In the genomic region with DNA sequence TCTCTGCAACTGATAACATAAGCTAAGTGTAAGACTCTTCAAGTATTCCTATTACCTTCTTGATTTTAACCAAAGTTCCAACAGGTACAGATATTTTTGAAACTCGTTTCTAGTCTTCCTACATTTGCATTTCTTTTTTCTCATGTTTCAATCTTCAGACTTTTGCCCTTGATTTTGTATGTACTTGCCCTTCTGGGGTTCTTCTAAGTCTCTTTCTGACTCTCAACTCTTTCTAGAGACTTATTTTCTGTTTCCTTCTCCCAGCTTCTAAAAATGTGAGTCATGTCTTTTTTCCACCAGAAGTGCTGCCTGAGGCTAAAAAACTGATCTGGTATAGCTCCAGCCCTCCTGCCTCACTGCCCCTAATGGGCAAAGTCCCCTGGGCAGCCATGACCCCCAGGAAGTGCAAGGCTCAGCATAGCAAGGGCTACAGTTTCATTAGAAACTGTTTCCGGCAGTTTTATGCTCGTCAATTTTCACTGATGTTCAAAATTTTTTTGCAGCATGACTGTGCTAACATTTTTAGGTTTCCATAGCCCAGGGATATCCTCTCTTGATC, we compare ENCODE assay signal across 30 cellular contexts.
DNase-seq lines count a peak whose midpoint lies in the region; ATAC-seq and TF ChIP-seq lines count a peak whose summit lies in the region.
"Had no signal": no experiment of that assay in that cellular context is flagged by ENCODE, and none has a peak within 500 bp of the region (broad histone marks: within the 10 kb centered on the region; RNA-seq: fewer than 3 reads in every experiment).

No MANE protein-coding gene starts in this region.

- peak; percentile 46 for ATAC-seq in GM19324 (IDR thresholded peaks at IDR 0.05; ENCODE audit: low FRiP score, unreplicated experiment)
- peak; percentile 24 for ATAC-seq in foreskin keratinocyte
- no peak for ATAC-seq in HG03095 (IDR thresholded peaks at IDR 0.05; ENCODE audit: unreplicated experiment)
- ATAC-seq: GM12878, PC-3, Right ventricle myocardium inferior, SK-N-SH treated with all-trans-retinoic acid at 6 μM for 48 hours, T-helper 17 cell had no signal

- H3K4me1 ChIP-seq in MM.1S (ENCODE audit: low read length) (peaks cover 9% of the 10 kb centered on the region; the same call in 1 of the 2 replicates), foreskin keratinocyte (no peaks in the 10 kb centered on the region)
- H3K4me1 ChIP-seq: BE2C, SJCRH30 had no signal

- H3K36me3 ChIP-seq in MM.1S (replicated peaks; ENCODE audit: insufficient read depth, low read length), result no peaks in the 10 kb centered on the region
- H3K36me3 ChIP-seq: BE2C, SJCRH30 had no signal

- H3F3A ChIP-seq in MM.1S (ENCODE audit: insufficient read depth, low read length), result no peaks in the 10 kb centered on the region

- H3K9me2 ChIP-seq in MM.1S (replicated peaks; ENCODE audit: insufficient read depth, low read length), result no peaks in the 10 kb centered on the region

- TF ChIP-seq CTCF in MM.1S (IDR thresholded peaks at IDR 0.05; ENCODE audit: low read length) (no peak), foreskin keratinocyte (conservative IDR thresholded peaks at IDR 0.05) (no peak)

- H3K4me2 ChIP-seq in MM.1S (ENCODE audit: low read depth, low read length), result peak overlapping the region; percentile 16; the same call in 1 of the 2 replicates

- no peak overlapping the region for H3K27ac ChIP-seq in MM.1S (ENCODE audit: low read length)
- H3K27ac ChIP-seq in foreskin keratinocyte, result no peak overlapping the region
- H3K27ac ChIP-seq: SJCRH30 had no signal

- H2AFZ ChIP-seq in MM.1S (ENCODE audit: low read length), result no peak overlapping the region; the same call in 1 of the 2 replicates

- H3K9me3 ChIP-seq in MM.1S (replicated peaks; ENCODE audit: insufficient read depth, low read length), result no peaks in the 10 kb centered on the region
- H3K9me3 ChIP-seq: BE2C, SJCRH30 had no signal

- no peak overlapping the region for H3K4me3 ChIP-seq in MM.1S (ENCODE audit: low read length)
- H3K4me3 ChIP-seq: GM12878, SJCRH30 had no signal

- no peak overlapping the region for H3K9ac ChIP-seq in MM.1S (ENCODE audit: low read length)

- peak; percentile 23 for DNase-seq in EL
- DNase-seq in MM.1S, result no peak
- DNase-seq in foreskin keratinocyte, result peak in 1 of 2 donors; percentile 40
- no peak for DNase-seq in NOMO-1 treated with dmso at 0.1 percent for 144 hours (lab: John Stamatoyannopoulos, UW; ENCODE audit: unreplicated experiment)
- DNase-seq in anterior cingulate cortex (lab: John Stamatoyannopoulos, UW), result no peak
- DNase-seq in DMS53 treated with DMSO at 0.1 percent for 48 hours (lab: John Stamatoyannopoulos, UW; ENCODE audit: unreplicated experiment), result no peak
- DNase-seq: 8988T, ACHN, BE2C, Calu3, DND-41, H7, IMR-90, KG1, NCI-H1092 treated with DMSO at 0.1 percent for 48 hours, NCI-H1436, NCI-H187, NCI-H2081 treated with DMSO at 0.1 percent for 48 hours, NCI-H2171, NCI-H345, NCI-H524, NCI-H748 treated with DMSO at 0.1 percent for 48 hours, PC-3, SJCRH30, T-helper 17 cell had no signal

- H4K20me1 ChIP-seq in MM.1S (ENCODE audit: insufficient read depth, low read length), result no peaks in the 10 kb centered on the region

- no peaks in the 10 kb centered on the region for H3K79me2 ChIP-seq in MM.1S (ENCODE audit: low read length)

- no peaks in the 10 kb centered on the region for H3K27me3 ChIP-seq in MM.1S (replicated peaks; ENCODE audit: insufficient read depth, low read length)
- H3K27me3 ChIP-seq in foreskin keratinocyte, result peaks cover 2% of the 10 kb centered on the region
- H3K27me3 ChIP-seq: BE2C, SJCRH30 had no signal
